In the genomic region with DNA sequence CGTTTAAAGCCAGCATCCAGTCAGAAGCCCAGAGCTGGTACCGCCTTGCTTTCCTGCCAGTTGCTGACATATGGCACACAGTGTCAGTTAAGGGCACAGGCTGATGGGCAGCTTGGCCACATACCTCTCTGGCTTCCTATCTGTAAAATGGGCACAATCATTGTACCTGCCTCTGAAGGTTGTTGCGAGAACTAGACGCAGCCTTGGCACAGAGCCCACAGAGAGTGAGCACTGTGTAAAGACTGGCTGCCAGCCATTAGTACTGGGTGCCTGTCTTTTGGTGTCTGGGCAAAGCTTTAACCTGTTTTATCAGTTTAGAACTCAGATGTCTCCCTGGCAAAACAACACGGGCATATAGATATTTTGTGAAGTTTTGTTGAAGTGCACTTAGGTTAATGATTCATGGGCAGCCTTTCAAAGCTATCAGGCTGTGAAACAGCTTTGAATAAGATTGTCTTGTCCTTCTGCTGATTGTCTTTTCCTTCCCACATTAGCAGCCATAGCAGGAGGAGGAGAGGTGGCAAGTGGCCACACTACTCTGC, we compare ENCODE assay signal across 11 cellular contexts.
DNase-seq lines count a peak whose midpoint lies in the region; ATAC-seq and TF ChIP-seq lines count a peak whose summit lies in the region.
"Had no signal": no experiment of that assay in that cellular context is flagged by ENCODE, and none has a peak within 500 bp of the region (broad histone marks: within the 10 kb centered on the region; RNA-seq: fewer than 3 reads in every experiment).

No MANE protein-coding gene starts in this region.

- no peaks in the 10 kb centered on the region for H3K9me2 ChIP-seq in MM.1S (replicated peaks; ENCODE audit: insufficient read depth, low read length)

- no peaks in the 10 kb centered on the region for H3K4me1 ChIP-seq in MM.1S (ENCODE audit: low read length)

- H3F3A ChIP-seq in MM.1S (ENCODE audit: insufficient read depth, low read length) = no peaks in the 10 kb centered on the region

- H3K36me3 Mint-ChIP-seq in chondrocyte (ENCODE audit: low read depth) (peaks cover 5% of the 10 kb centered on the region), nephron (ENCODE audit: low read depth) (peaks cover 11% of the 10 kb centered on the region)

- no peak overlapping the region for H3K9ac ChIP-seq in MM.1S (ENCODE audit: low read length)

- no peaks in the 10 kb centered on the region for H3K27me3 ChIP-seq in MM.1S (replicated peaks; ENCODE audit: insufficient read depth, low read length)

- H3K9me3 ChIP-seq in MM.1S (replicated peaks; ENCODE audit: insufficient read depth, low read length) = no peaks in the 10 kb centered on the region

- peak overlapping the region; percentile 93 for H3K27ac Mint-ChIP-seq in chondrocyte (ENCODE audit: unreplicated experiment)
- peak overlapping the region in 2 of 3 experiments; percentile 67 to 81 for H3K27ac Mint-ChIP-seq in nephron
- H3K27ac Mint-ChIP-seq: effector memory CD8-positive, alpha-beta T cell had no signal

- DNase-seq in DMS53 treated with DMSO at 0.1 percent for 48 hours (lab: John Stamatoyannopoulos, UW; ENCODE audit: unreplicated experiment) = peak; percentile 88
- peak; percentile 68 for DNase-seq in NCI-H2196 (lab: John Stamatoyannopoulos, UW; ENCODE audit: unreplicated experiment)
- DNase-seq in chondrocyte (ENCODE audit: low spot score) = no peak
- no peak for DNase-seq in Kasumi-1 (lab: John Stamatoyannopoulos, UW)
- no peak for DNase-seq in MM.1S
- DNase-seq in RKO (ENCODE audit: low spot score) = no peak
- DNase-seq: effector memory CD8-positive, alpha-beta T cell; NCI-H774; retina had no signal

- no peaks in the 10 kb centered on the region for H3K79me2 ChIP-seq in MM.1S (ENCODE audit: low read length)

- H3K9me3 Mint-ChIP-seq in chondrocyte (ENCODE audit: low read depth) = no peaks in the 10 kb centered on the region
- H3K9me3 Mint-ChIP-seq in nephron = no peaks in the 10 kb centered on the region
- H3K9me3 Mint-ChIP-seq: effector memory CD8-positive, alpha-beta T cell had no signal

- H3K27me3 Mint-ChIP-seq in chondrocyte (ENCODE audit: low read depth) = no peaks in the 10 kb centered on the region
- peaks cover 4% of the 10 kb centered on the region for H3K27me3 Mint-ChIP-seq in nephron (ENCODE audit: low read depth)

- H3K27ac ChIP-seq in MM.1S (ENCODE audit: low read length) = no peak overlapping the region

- no peaks in the 10 kb centered on the region for H3K36me3 ChIP-seq in MM.1S (replicated peaks; ENCODE audit: insufficient read depth, low read length)

- H2AFZ ChIP-seq in MM.1S (ENCODE audit: low read length) = no peak overlapping the region

- no peak overlapping the region for H3K4me3 ChIP-seq in MM.1S (ENCODE audit: low read length)

- TF ChIP-seq CTCF in chondrocyte (IDR thresholded peaks at IDR 0.05) = no peak
- no peak for TF ChIP-seq CTCF in nephron (IDR thresholded peaks at IDR 0.05; ENCODE audit: unreplicated experiment in 3 of 3)
- TF ChIP-seq CTCF in MM.1S (IDR thresholded peaks at IDR 0.05; ENCODE audit: low read length) = no peak

- ATAC-seq in GM19397 (IDR thresholded peaks at IDR 0.05; ENCODE audit: unreplicated experiment) = no peak
- ATAC-seq: effector memory CD8-positive, alpha-beta T cell had no signal

- no peak overlapping the region for H3K4me3 Mint-ChIP-seq in chondrocyte (ENCODE audit: unreplicated experiment)
- H3K4me3 Mint-ChIP-seq in nephron = no peak overlapping the region
- H3K4me3 Mint-ChIP-seq: effector memory CD8-positive, alpha-beta T cell had no signal

- no peaks in the 10 kb centered on the region for H4K20me1 ChIP-seq in MM.1S (ENCODE audit: insufficient read depth, low read length)

- no peak overlapping the region for H3K4me2 ChIP-seq in MM.1S (ENCODE audit: low read depth, low read length)

- peaks cover 48% of the 10 kb centered on the region for H3K4me1 Mint-ChIP-seq in chondrocyte (ENCODE audit: low read depth)
- peaks cover 49% of the 10 kb centered on the region for H3K4me1 Mint-ChIP-seq in nephron

Comparison
In these comparisons a context has a peak if more than half of its experiments do, and no peak if none do; other contexts are left out.
1. DNase-seq: peak in DMS53 treated with DMSO at 0.1 percent for 48 hours (single experiment) and NCI-H2196 (single experiment); none in chondrocyte (single experiment), Kasumi-1 (0 of 2), MM.1S (single experiment) and RKO (single experiment).